ENCODE assay signal across 14 cellular contexts in genomic region chr1:10539411-10540043, GRCh38.
DNase-seq lines count a peak whose midpoint lies in the region; ATAC-seq and TF ChIP-seq lines count a peak whose summit lies in the region.
"Had no signal": no experiment of that assay in that cellular context is flagged by ENCODE, and none has a peak within 500 bp of the region (broad histone marks: within the 10 kb centered on the region; RNA-seq: fewer than 3 reads in every experiment).

No MANE protein-coding gene starts in this region.

- H3K36me3 Mint-ChIP-seq in natural killer cell, result no peaks in the 10 kb centered on the region
- H3K36me3 Mint-ChIP-seq in natural killer cell treated with Interleukin-12 subunit alpha and Interleukin-12 subunit beta and Interleukin-15 and Interleukin-18, amount 100 ng/mL, for 72 hours, result peaks cover 16% of the 10 kb centered on the region
- H3K36me3 Mint-ChIP-seq in activated CD8-positive, alpha-beta T cell treated with anti-CD3 and anti-CD28 coated beads for 36 hours (ENCODE audit: low read depth), result peaks cover 5% of the 10 kb centered on the region

- no peak overlapping the region for H3K4me3 ChIP-seq in ascending aorta
- peak overlapping the region; percentile 30 for H3K4me3 ChIP-seq in left ventricle myocardium inferior
- no peak overlapping the region for H3K4me3 ChIP-seq in transverse colon

- TF ChIP-seq EP300 in transverse colon (IDR thresholded peaks at IDR 0.05; ENCODE audit: low read depth), result no peak

- peak overlapping the region; percentile 8 to 52 for H3K27ac Mint-ChIP-seq in natural killer cell
- peak overlapping the region in 1 of 2 donors; percentile 66 for H3K27ac Mint-ChIP-seq in natural killer cell treated with Interleukin-12 subunit alpha and Interleukin-12 subunit beta and Interleukin-15 and Interleukin-18, amount 100 ng/mL, for 72 hours
- H3K27ac Mint-ChIP-seq in activated CD8-positive, alpha-beta T cell treated with anti-CD3 and anti-CD28 coated beads for 36 hours, result no peak overlapping the region
- H3K27ac Mint-ChIP-seq: activated CD4-positive, alpha-beta memory T cell treated with anti-CD3 and anti-CD28 coated beads, Interleukin-2, amount 10 ng/mL, durations not matched to agents 7 days and 5 days had no signal

- H3K9me3 Mint-ChIP-seq in natural killer cell, result no peaks in the 10 kb centered on the region
- H3K9me3 Mint-ChIP-seq in natural killer cell treated with Interleukin-12 subunit alpha and Interleukin-12 subunit beta and Interleukin-15 and Interleukin-18, amount 100 ng/mL, for 72 hours, result no peaks in the 10 kb centered on the region
- H3K9me3 Mint-ChIP-seq in activated CD8-positive, alpha-beta T cell treated with anti-CD3 and anti-CD28 coated beads for 36 hours, result no peaks in the 10 kb centered on the region
- H3K9me3 Mint-ChIP-seq: activated CD4-positive, alpha-beta memory T cell treated with anti-CD3 and anti-CD28 coated beads, Interleukin-2, amount 10 ng/mL, durations not matched to agents 7 days and 5 days had no signal

- WGBS in transverse colon (ENCODE audit: low coverage in 1 of 2), 2 donors, result 70 to 84% methylated on average over 4 of the region's 4 CpGs

- DNase-seq in natural killer cell (no peak), ascending aorta (ENCODE audit: low spot score in 2 of 2) (no peak), left ventricle myocardium inferior (no peak), transverse colon (no peak)
- DNase-seq in natural killer cell treated with Interleukin-12 subunit alpha and Interleukin-12 subunit beta and Interleukin-15 and Interleukin-18, amount 100 ng/mL, for 72 hours (ENCODE audit: low spot score), result no peak
- no peak for DNase-seq in activated CD8-positive, alpha-beta T cell treated with anti-CD3 and anti-CD28 coated beads for 36 hours
- DNase-seq: activated CD4-positive, alpha-beta memory T cell treated with anti-CD3 and anti-CD28 coated beads, Interleukin-2, amount 10 ng/mL, durations not matched to agents 7 days and 5 days; AML-193; midbrain; NCI-H526; stimulated activated CD4-positive, alpha-beta T cell treated with anti-CD3 and anti-CD28 coated beads, Interleukin-2, amount 100 ng/mL, for 48 hours; T1000 had no signal

- H3K4me1 Mint-ChIP-seq in natural killer cell, result peaks cover 23 to 26% of the 10 kb centered on the region in 2 donors
- H3K4me1 Mint-ChIP-seq in natural killer cell treated with Interleukin-12 subunit alpha and Interleukin-12 subunit beta and Interleukin-15 and Interleukin-18, amount 100 ng/mL, for 72 hours (ENCODE audit: low read depth in 2 of 2), result peaks cover 18 to 23% of the 10 kb centered on the region in 2 donors
- peaks cover 19% of the 10 kb centered on the region for H3K4me1 Mint-ChIP-seq in activated CD8-positive, alpha-beta T cell treated with anti-CD3 and anti-CD28 coated beads for 36 hours (ENCODE audit: low read depth)

- ATAC-seq in natural killer cell (peak in 1 of 3 donors; percentile 65), HG03045 (IDR thresholded peaks at IDR 0.05; ENCODE audit: unreplicated experiment) (no peak), GM21390 (IDR thresholded peaks at IDR 0.05; ENCODE audit: unreplicated experiment) (no peak)
- no peak for ATAC-seq in natural killer cell treated with Interleukin-12 subunit alpha and Interleukin-12 subunit beta and Interleukin-15 and Interleukin-18, amount 100 ng/mL, for 72 hours
- no peak for ATAC-seq in activated CD8-positive, alpha-beta T cell treated with anti-CD3 and anti-CD28 coated beads for 36 hours

- in situ Hi-C loops in transverse colon (cut with MboI; ENCODE audit: low pct_ligation_motif_present in 1 of 4, low pct_unique_long_range_greater_than_20kb in 1 of 4, low sequenced_read_pairs in 3 of 4), result no loop called here

- H3K27me3 ChIP-seq in ascending aorta (no peaks in the 10 kb centered on the region), left ventricle myocardium inferior (ENCODE audit: low read depth) (no peaks in the 10 kb centered on the region), transverse colon (no peaks in the 10 kb centered on the region)

- H3K4me1 ChIP-seq in ascending aorta (peaks cover 0 to 18% of the 10 kb centered on the region in 2 donors), left ventricle myocardium inferior (peaks cover 40% of the 10 kb centered on the region), transverse colon (peaks cover 0 to 12% (median 1%) of the 10 kb centered on the region in 4 donors)

- no peak overlapping the region for H3K4me3 Mint-ChIP-seq in natural killer cell
- no peak overlapping the region for H3K4me3 Mint-ChIP-seq in natural killer cell treated with Interleukin-12 subunit alpha and Interleukin-12 subunit beta and Interleukin-15 and Interleukin-18, amount 100 ng/mL, for 72 hours
- no peak overlapping the region for H3K4me3 Mint-ChIP-seq in activated CD8-positive, alpha-beta T cell treated with anti-CD3 and anti-CD28 coated beads for 36 hours
- H3K4me3 Mint-ChIP-seq: activated CD4-positive, alpha-beta memory T cell treated with anti-CD3 and anti-CD28 coated beads, Interleukin-2, amount 10 ng/mL, durations not matched to agents 7 days and 5 days had no signal

- H3K9me3 ChIP-seq in ascending aorta (no peaks in the 10 kb centered on the region), left ventricle myocardium inferior (replicated peaks) (no peaks in the 10 kb centered on the region), transverse colon (no peaks in the 10 kb centered on the region)

- H3K36me3 ChIP-seq in ascending aorta (peaks cover 0 to 5% of the 10 kb centered on the region in 2 donors), left ventricle myocardium inferior (peaks cover 4% of the 10 kb centered on the region), transverse colon (peaks cover 0 to 7% (median 0%) of the 10 kb centered on the region in 4 donors)

- intact Hi-C loops in natural killer cell (cut with micrococcal nuclease) (no loop called here), ascending aorta (cut with DNase I) (no loop called here), left ventricle myocardium inferior (cut with micrococcal nuclease) (no loop called here), transverse colon (cut with DNase I; ENCODE audit: low total_unique reads) (no loop called here)
- intact Hi-C loops in activated CD8-positive, alpha-beta T cell treated with anti-CD3 and anti-CD28 coated beads for 36 hours (cut with micrococcal nuclease), result no loop called here

- TF ChIP-seq CTCF in natural killer cell (IDR thresholded peaks at IDR 0.05) (no peak), ascending aorta (IDR thresholded peaks at IDR 0.05) (no peak), left ventricle myocardium inferior (IDR thresholded peaks at IDR 0.05; ENCODE audit: borderline replicate concordance) (no peak), transverse colon (IDR thresholded peaks at IDR 0.05) (no peak)
- no peak for TF ChIP-seq CTCF in activated CD8-positive, alpha-beta T cell treated with anti-CD3 and anti-CD28 coated beads for 36 hours (IDR thresholded peaks at IDR 0.05)

- POLR2A ChIA-PET in activated CD8-positive, alpha-beta T cell treated with anti-CD3 and anti-CD28 coated beads for 36 hours (lab: Charles Lee), result no interaction called here

- TF ChIP-seq POLR2A in transverse colon (IDR thresholded peaks at IDR 0.05), result no peak

- H3K27ac ChIP-seq in ascending aorta (peak overlapping the region; percentile 1 to 48), left ventricle myocardium inferior (replicated peaks) (peak overlapping the region; percentile 58), transverse colon (peak overlapping the region; percentile 30 to 54 (median 46))

- CTCF ChIA-PET in activated CD8-positive, alpha-beta T cell treated with anti-CD3 and anti-CD28 coated beads for 36 hours (lab: Charles Lee), result no interaction called here

- H3K27me3 Mint-ChIP-seq in natural killer cell (ENCODE audit: low read depth in 2 of 2), result no peaks in the 10 kb centered on the region
- H3K27me3 Mint-ChIP-seq in natural killer cell treated with Interleukin-12 subunit alpha and Interleukin-12 subunit beta and Interleukin-15 and Interleukin-18, amount 100 ng/mL, for 72 hours, result no peaks in the 10 kb centered on the region
- H3K27me3 Mint-ChIP-seq in activated CD8-positive, alpha-beta T cell treated with anti-CD3 and anti-CD28 coated beads for 36 hours, result no peaks in the 10 kb centered on the region
- H3K27me3 Mint-ChIP-seq: activated CD4-positive, alpha-beta memory T cell treated with anti-CD3 and anti-CD28 coated beads, Interleukin-2, amount 10 ng/mL, durations not matched to agents 7 days and 5 days had no signal
